ENCODE assay signal across 26 cellular contexts in genomic region chr18:35253655-35254287, GRCh38.
"Had no signal": no experiment of that assay in that cellular context is flagged by ENCODE, and none has a peak within 500 bp of the region (broad histone marks: within the 10 kb centered on the region; RNA-seq: fewer than 3 reads in every experiment).

No MANE protein-coding gene starts in this region.

- H3K4me1 ChIP-seq: left ventricle myocardium inferior, lower lobe of right lung, prostate gland, right atrium auricular region, sigmoid colon, stomach, testis, tibial artery, upper lobe of left lung had no signal

- H3K4me1 Mint-ChIP-seq: immature natural killer cell; nephron progenitor cell; stimulated activated effector memory CD8-positive, alpha-beta T cell treated with anti-CD3 and anti-CD28 coated beads, Interleukin-12 subunit alpha, Interleukin-12 subunit beta, amount 100 ng/mL, for 72 hours had no signal

- H3K9me3 ChIP-seq: prostate gland, sigmoid colon, testis had no signal

- H3K27me3 Mint-ChIP-seq: effector memory CD8-positive, alpha-beta T cell; naive thymus-derived CD8-positive, alpha-beta T cell had no signal

- H3K27ac Mint-ChIP-seq: immature natural killer cell; nephron progenitor cell; stimulated activated effector memory CD8-positive, alpha-beta T cell treated with anti-CD3 and anti-CD28 coated beads, Interleukin-12 subunit alpha, Interleukin-12 subunit beta, amount 100 ng/mL, for 72 hours had no signal

- DNase-seq: cortex of kidney; effector memory CD8-positive, alpha-beta T cell; hypothalamus; immature natural killer cell; islet precursor cell; kidney glomerular epithelial cell; left colon; left ventricle myocardium inferior; lower lobe of right lung; naive thymus-derived CD8-positive, alpha-beta T cell; nephron progenitor cell; nucleus accumbens; sigmoid colon; stimulated activated CD4-positive, alpha-beta T cell treated with anti-CD3 and anti-CD28 coated beads, Interleukin-2, amount 100 ng/mL, for 24 hours; stimulated activated CD4-positive, alpha-beta T cell treated with anti-CD3 and anti-CD28 coated beads, Interleukin-4, amount 100 ng/mL, for 24 hours; stimulated activated naive CD4-positive, alpha-beta T cell treated with Interleukin-2 at 50 U/mL for 16 hours; stomach; testis; tibial artery; upper lobe of left lung had no signal

- H3K27ac ChIP-seq: left ventricle myocardium inferior, lower lobe of right lung, prostate gland, right atrium auricular region, sigmoid colon, stomach, testis, tibial artery, upper lobe of left lung had no signal

- H3K4me3 Mint-ChIP-seq: effector memory CD8-positive, alpha-beta T cell; immature natural killer cell; naive thymus-derived CD8-positive, alpha-beta T cell; nephron progenitor cell; stimulated activated effector memory CD8-positive, alpha-beta T cell treated with anti-CD3 and anti-CD28 coated beads, Interleukin-12 subunit alpha, Interleukin-12 subunit beta, amount 100 ng/mL, for 72 hours had no signal

- H3K4me3 ChIP-seq: left ventricle myocardium inferior, lower lobe of right lung, prostate gland, right atrium auricular region, sigmoid colon, stomach, testis, tibial artery, upper lobe of left lung had no signal

- FAIRE-seq: endometrium, frontal cortex, urothelium cell line had no signal

- ATAC-seq: effector memory CD8-positive, alpha-beta T cell; left colon; lower lobe of right lung; naive thymus-derived CD8-positive, alpha-beta T cell; stimulated activated effector memory CD8-positive, alpha-beta T cell treated with anti-CD3 and anti-CD28 coated beads, Interleukin-12 subunit alpha, Interleukin-12 subunit beta, amount 100 ng/mL, for 72 hours had no signal

- H3K27me3 ChIP-seq: right atrium auricular region, sigmoid colon, stomach, testis, tibial artery, upper lobe of left lung had no signal
